In the genomic region with DNA sequence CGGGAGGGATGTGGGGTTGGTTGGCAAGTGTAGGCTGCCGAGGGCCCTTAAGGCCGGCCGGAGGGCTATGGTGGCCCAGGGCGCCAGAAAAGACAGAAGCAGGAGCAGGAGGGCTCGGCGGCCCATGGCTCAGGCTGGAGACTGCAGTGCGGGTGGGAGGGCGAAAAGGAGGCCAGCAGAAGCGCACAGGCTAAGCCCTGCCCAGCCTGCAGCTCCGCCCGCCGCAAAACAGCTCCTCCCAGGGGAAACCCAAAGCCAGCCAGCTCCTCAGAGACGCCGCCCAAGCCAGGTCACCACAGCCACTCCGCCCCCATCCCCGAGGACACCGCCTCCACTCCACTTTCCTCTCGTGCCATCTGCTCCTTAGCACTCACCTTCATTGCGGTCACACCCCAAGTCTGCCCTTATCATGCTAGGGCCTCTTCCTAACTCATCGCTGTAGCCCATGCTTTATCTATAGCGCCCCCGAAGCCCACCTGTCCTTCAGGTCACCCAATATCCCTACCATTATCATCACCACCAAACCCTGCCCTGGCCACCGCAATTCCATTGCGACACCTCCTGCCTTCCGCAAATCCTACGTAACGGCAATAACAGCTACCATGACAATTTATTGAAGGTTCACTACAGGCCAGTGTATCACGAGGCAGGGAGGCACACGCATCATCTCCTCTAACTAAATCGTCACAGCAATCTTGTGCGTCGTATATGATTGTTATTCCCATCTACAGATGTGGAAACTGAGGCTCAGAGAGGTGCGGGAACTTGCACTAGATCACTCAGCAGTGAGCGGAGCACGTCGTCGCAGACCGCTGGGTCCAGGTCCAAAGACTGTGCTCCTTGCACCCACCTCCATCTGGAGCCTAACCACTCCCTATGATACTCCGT, we compare ENCODE assay signal across 1 cellular context.
TF ChIP-seq lines count a peak whose summit lies in the region.

Gene PRCP (minus strand): TSS at position 154 of the 888 bp plus-strand sequence. CDS start 28 bp downstream, at position 126.

TF ChIP-seq in SK-N-SH, 30 proteins besides CTCF, POLR2A, EP300 and RAD21 (continued from another document):
- TF ChIP-seq FOXM1 (IDR thresholded peaks at IDR 0.05; ENCODE audit: low read depth) (no peak), PBX3 (IDR thresholded peaks at IDR 0.05) (no peak), MXI1 (IDR thresholded peaks at IDR 0.05; ENCODE audit: low read depth, low read length) (peak; percentile 42), MEF2A (IDR thresholded peaks at IDR 0.05; ENCODE audit: borderline replicate concordance, low read depth) (no peak), ELF1 (IDR thresholded peaks at IDR 0.05) (no peak), RFX5 (IDR thresholded peaks at IDR 0.05; ENCODE audit: low read length) (no peak), GATA2 (CRISPR knock-in tag; IDR thresholded peaks at IDR 0.05) (no peak), TCF12 (IDR thresholded peaks at IDR 0.05) (no peak), RCOR1 (IDR thresholded peaks at IDR 0.05; ENCODE audit: low read length) (no peak), CHD2 (IDR thresholded peaks at IDR 0.05; ENCODE audit: low read length, partially characterized antibody) (no peak), USF2 (IDR thresholded peaks at IDR 0.05; ENCODE audit: borderline replicate concordance, low read depth, low read length) (no peak), POLR2AphosphoS5 (IDR thresholded peaks at IDR 0.05; ENCODE audit: low read depth, low read length) (peak; percentile 83), USF1 (IDR thresholded peaks at IDR 0.05; ENCODE audit: borderline replicate concordance, low read depth) (no peak), NRF1 (IDR thresholded peaks at IDR 0.05; ENCODE audit: low read depth, low read length) (no peak; the same call in 1 of the 2 replicates), TAF1 (IDR thresholded peaks at IDR 0.05; ENCODE audit: borderline replicate concordance, low read depth, low read length) (peak; percentile 70; the same call in 1 of the 2 replicates), YY1 (IDR thresholded peaks at IDR 0.05; ENCODE audit: low read depth) (no peak), SMC3 (IDR thresholded peaks at IDR 0.05; ENCODE audit: low read depth, low read length) (no peak; the same call in 1 of the 2 replicates)
- TF ChIP-seq, protein P1, sequence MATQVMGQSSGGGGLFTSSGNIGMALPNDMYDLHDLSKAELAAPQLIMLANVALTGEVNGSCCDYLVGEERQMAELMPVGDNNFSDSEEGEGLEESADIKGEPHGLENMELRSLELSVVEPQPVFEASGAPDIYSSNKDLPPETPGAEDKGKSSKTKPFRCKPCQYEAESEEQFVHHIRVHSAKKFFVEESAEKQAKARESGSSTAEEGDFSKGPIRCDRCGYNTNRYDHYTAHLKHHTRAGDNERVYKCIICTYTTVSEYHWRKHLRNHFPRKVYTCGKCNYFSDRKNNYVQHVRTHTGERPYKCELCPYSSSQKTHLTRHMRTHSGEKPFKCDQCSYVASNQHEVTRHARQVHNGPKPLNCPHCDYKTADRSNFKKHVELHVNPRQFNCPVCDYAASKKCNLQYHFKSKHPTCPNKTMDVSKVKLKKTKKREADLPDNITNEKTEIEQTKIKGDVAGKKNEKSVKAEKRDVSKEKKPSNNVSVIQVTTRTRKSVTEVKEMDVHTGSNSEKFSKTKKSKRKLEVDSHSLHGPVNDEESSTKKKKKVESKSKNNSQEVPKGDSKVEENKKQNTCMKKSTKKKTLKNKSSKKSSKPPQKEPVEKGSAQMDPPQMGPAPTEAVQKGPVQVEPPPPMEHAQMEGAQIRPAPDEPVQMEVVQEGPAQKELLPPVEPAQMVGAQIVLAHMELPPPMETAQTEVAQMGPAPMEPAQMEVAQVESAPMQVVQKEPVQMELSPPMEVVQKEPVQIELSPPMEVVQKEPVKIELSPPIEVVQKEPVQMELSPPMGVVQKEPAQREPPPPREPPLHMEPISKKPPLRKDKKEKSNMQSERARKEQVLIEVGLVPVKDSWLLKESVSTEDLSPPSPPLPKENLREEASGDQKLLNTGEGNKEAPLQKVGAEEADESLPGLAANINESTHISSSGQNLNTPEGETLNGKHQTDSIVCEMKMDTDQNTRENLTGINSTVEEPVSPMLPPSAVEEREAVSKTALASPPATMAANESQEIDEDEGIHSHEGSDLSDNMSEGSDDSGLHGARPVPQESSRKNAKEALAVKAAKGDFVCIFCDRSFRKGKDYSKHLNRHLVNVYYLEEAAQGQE (IDR thresholded peaks at IDR 0.05; ENCODE audit: low read depth, low read length): no peak
